ENCODE assay signal across 11 cellular contexts in the genomic region with DNA sequence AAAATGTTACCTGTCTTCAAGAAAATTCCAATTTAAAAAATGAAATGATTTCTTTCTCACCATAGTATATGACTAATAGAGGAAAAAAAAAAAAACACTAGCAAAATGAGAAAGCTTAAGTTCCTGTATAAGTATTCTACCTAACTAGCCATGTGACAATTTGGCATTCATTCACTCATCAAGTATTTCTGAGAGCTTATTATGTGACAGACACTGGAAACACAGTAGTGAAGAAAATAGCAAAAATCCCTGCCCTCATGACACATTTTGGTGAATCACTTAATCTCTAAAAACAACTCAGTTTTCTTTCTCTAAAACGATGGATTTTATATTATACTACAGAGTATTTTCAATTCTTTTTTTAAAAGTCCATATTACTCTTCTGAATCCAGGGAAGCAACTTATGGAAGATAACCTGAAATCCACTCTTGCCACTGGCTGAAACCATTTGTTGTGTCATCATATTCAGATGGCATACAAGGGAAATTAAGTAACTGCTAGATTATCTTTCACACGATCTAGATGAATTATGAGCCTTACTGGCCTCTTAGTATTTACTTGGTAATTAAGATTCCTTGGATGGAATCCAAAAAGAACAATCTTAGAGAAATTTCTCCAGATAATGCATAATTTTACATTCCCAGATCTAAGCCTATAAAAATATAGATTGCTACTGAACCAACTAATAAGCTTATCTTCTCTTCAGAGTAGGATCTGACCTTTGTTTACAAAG. TPM values are rescaled to one million over a fixed set of nuclear protein-coding genes. Genes with fewer than 3 reads are reported as not detected.
DNase-seq lines count a peak whose midpoint lies in the region; ATAC-seq and TF ChIP-seq lines count a peak whose summit lies in the region.
"Had no signal": no experiment of that assay in that cellular context is flagged by ENCODE, and none has a peak within 500 bp of the region (broad histone marks: within the 10 kb centered on the region; RNA-seq: fewer than 3 reads in every experiment).

No MANE protein-coding gene starts in this region.

- H3K36me3 Mint-ChIP-seq in T-helper 2 cell treated with Interferon-gamma antibody and Interleukin-4, amounts not matched to agents 5 μg/mL and 100 μg/mL, for 36 hours (ENCODE audit: low read depth): peaks cover 49% of the 10 kb centered on the region

- H3K9me3 Mint-ChIP-seq in T-helper 2 cell treated with Interferon-gamma antibody and Interleukin-4, amounts not matched to agents 5 μg/mL and 100 μg/mL, for 36 hours: peaks cover 16% of the 10 kb centered on the region

- TF ChIP-seq POLR2A in gastroesophageal sphincter (IDR thresholded peaks at IDR 0.05): no peak

- H3K27ac ChIP-seq in SJCRH30 (no peak overlapping the region), gastroesophageal sphincter (no peak overlapping the region)
- H3K27ac ChIP-seq: WERI-Rb-1 had no signal

- H3K9me3 ChIP-seq in iPS-15b (ENCODE audit: control insufficient read depth, insufficient read depth, low read length): no peaks in the 10 kb centered on the region
- peaks cover 3% of the 10 kb centered on the region; the same call in 1 of the 2 replicates for H3K9me3 ChIP-seq in SJCRH30 (replicated peaks)
- no peaks in the 10 kb centered on the region for H3K9me3 ChIP-seq in gastroesophageal sphincter

- peak overlapping the region; percentile 52 for H3K27ac Mint-ChIP-seq in T-helper 2 cell treated with Interferon-gamma antibody and Interleukin-4, amounts not matched to agents 5 μg/mL and 100 μg/mL, for 36 hours

- H3K4me3 ChIP-seq in iPS-15b (ENCODE audit: low read depth, low read length): no peak overlapping the region
- no peak overlapping the region for H3K4me3 ChIP-seq in SJCRH30
- no peak overlapping the region for H3K4me3 ChIP-seq in gastroesophageal sphincter

- H3K4me3 Mint-ChIP-seq in T-helper 2 cell treated with Interferon-gamma antibody and Interleukin-4, amounts not matched to agents 5 μg/mL and 100 μg/mL, for 36 hours: peak overlapping the region; percentile 36

- no peak for TF ChIP-seq CTCF in gastroesophageal sphincter (IDR thresholded peaks at IDR 0.05)

- H3K4me1 ChIP-seq in iPS-15b (ENCODE audit: control insufficient read depth, insufficient read depth, low read length) (peaks cover 10% of the 10 kb centered on the region), SJCRH30 (peaks cover 22% of the 10 kb centered on the region), gastroesophageal sphincter (peaks cover 0 to 45% (median 0%) of the 10 kb centered on the region in 3 donors)

- H3K36me3 ChIP-seq in iPS-15b (ENCODE audit: control insufficient read depth, insufficient read depth, low read length): no peaks in the 10 kb centered on the region
- H3K36me3 ChIP-seq in SJCRH30: no peaks in the 10 kb centered on the region; the same call in 1 of the 2 replicates
- no peaks in the 10 kb centered on the region for H3K36me3 ChIP-seq in gastroesophageal sphincter

- TF ChIP-seq EP300 in gastroesophageal sphincter (IDR thresholded peaks at IDR 0.05): no peak

- H3K4me1 Mint-ChIP-seq in T-helper 2 cell treated with Interferon-gamma antibody and Interleukin-4, amounts not matched to agents 5 μg/mL and 100 μg/mL, for 36 hours (ENCODE audit: low read depth): peaks cover 32% of the 10 kb centered on the region

- no peaks in the 10 kb centered on the region for H3K27me3 Mint-ChIP-seq in T-helper 2 cell treated with Interferon-gamma antibody and Interleukin-4, amounts not matched to agents 5 μg/mL and 100 μg/mL, for 36 hours (ENCODE audit: low read depth)

- ATAC-seq in GM18909 (IDR thresholded peaks at IDR 0.05; ENCODE audit: poor library complexity, unreplicated experiment) (no peak), gastroesophageal sphincter (no peak)

- no peaks in the 10 kb centered on the region for H3K27me3 ChIP-seq in iPS-15b (ENCODE audit: control insufficient read depth, insufficient read depth, low read length)
- no peaks in the 10 kb centered on the region for H3K27me3 ChIP-seq in SJCRH30
- no peaks in the 10 kb centered on the region for H3K27me3 ChIP-seq in gastroesophageal sphincter

- peak overlapping the region; percentile 37 for H3K9ac ChIP-seq in iPS-15b (ENCODE audit: low read depth, low read length)

- DNase-seq in AML-193 (lab: John Stamatoyannopoulos, UW): peak; percentile 1 to 7
- peak; percentile 84 for DNase-seq in GF-D8 (lab: John Stamatoyannopoulos, UW)
- DNase-seq in T-helper 2 cell treated with Interferon-gamma antibody and Interleukin-4, amounts not matched to agents 5 μg/mL and 100 μg/mL, for 36 hours (ENCODE audit: low spot score): no peak
- no peak for DNase-seq in NCI-H2107 treated with DMSO at 0.1 percent for 48 hours (lab: John Stamatoyannopoulos, UW; ENCODE audit: unreplicated experiment)
- no peak for DNase-seq in SJCRH30
- DNase-seq: amniotic stem cell, NCI-H1436 treated with DMSO at 0.1 percent for 48 hours, WERI-Rb-1 had no signal

- WGBS in gastroesophageal sphincter (ENCODE audit: low coverage in 1 of 2), 2 donors: 48 to 49% methylated on average over 2 of the region's 2 CpGs

RNA-seq across cellular contexts. Expression of gene PTBP3, which starts 5.5 kb away (rescaled TPM):
- 65.7 and 73.0 TPM in 2 replicates for total RNA-seq in SJCRH30 (2014; rRNA removed; shearing (Covaris generic))
- 10 to 100 TPM; 13.7 to 28.2 (median 24.6) TPM for total RNA-seq in gastroesophageal sphincter

RNA-seq across cellular contexts. Expression of gene HSDL2, which starts 52.0 kb away (rescaled TPM):
- 39.0 and 41.4 TPM in 2 replicates for total RNA-seq in SJCRH30 (2014; rRNA removed; shearing (Covaris generic))
- 10 to 100 TPM; 43.0 to 66.5 (median 60.9) TPM for total RNA-seq in gastroesophageal sphincter

Comparison
In these comparisons a context has a peak if more than half of its experiments do, and no peak if none do; other contexts are left out.
1. DNase-seq: peak in AML-193 (2 of 2) and GF-D8 (single experiment); none in T-helper 2 cell treated with Interferon-gamma antibody and Interleukin-4, amounts not matched to agents 5 μg/mL and 100 μg/mL, for 36 hours (single experiment), NCI-H2107 treated with DMSO at 0.1 percent for 48 hours (single experiment) and SJCRH30 (0 of 2).